In genomic region chr1:192635041-192635440, GRCh38 we compare ENCODE assay signal across 17 cellular contexts. TPM values are rescaled to one million over a fixed set of nuclear protein-coding genes. Genes with fewer than 3 reads are reported as not detected.
DNase-seq lines count a peak whose midpoint lies in the region; FAIRE-seq and TF ChIP-seq lines count a peak whose summit lies in the region.
"Had no signal": no experiment of that assay in that cellular context is flagged by ENCODE, and none has a peak within 500 bp of the region (broad histone marks: within the 10 kb centered on the region; RNA-seq: fewer than 3 reads in every experiment).

No MANE protein-coding gene starts in this region.

- H3K36me3 ChIP-seq in osteoblast (ENCODE audit: insufficient read depth, low read length) = no peaks in the 10 kb centered on the region
- H3K36me3 ChIP-seq: BLaER1 treated with 17β-estradiol and CSF1 and Interleukin-3, amounts not matched to agents 10 nM and 100 nM; HAP-1 had no signal

- TF ChIP-seq POLR2A in GM12892 (IDR thresholded peaks at IDR 0.05; ENCODE audit: low read depth, low read length) (no peak), Raji (IDR thresholded peaks at IDR 0.05; ENCODE audit: insufficient read depth, low read depth, low read length) (0 out of 2 replicates have a peak, but pooled peaks have one; percentile 10)

- peak overlapping the region; percentile 7 for H2AFZ ChIP-seq in osteoblast (ENCODE audit: low read length)

- no peaks in the 10 kb centered on the region for H3K27me3 ChIP-seq in osteoblast (ENCODE audit: insufficient read depth, low read length)
- H3K27me3 ChIP-seq: BLaER1 treated with 17β-estradiol and CSF1 and Interleukin-3, amounts not matched to agents 10 nM and 100 nM had no signal

- DNase-seq in GM12892 (ENCODE audit: insufficient read length) (no peak), NAMALWA (ENCODE audit: low spot score) (peak; percentile 41), osteoblast (ENCODE audit: insufficient read length, low spot score, missing footprints) (no peak), mesenteric fat pad (ENCODE audit: low spot score) (no peak), NCI-H510A (lab: John Stamatoyannopoulos, UW) (no peak)
- DNase-seq in activated effector memory CD4-positive, alpha-beta T cell treated with Interleukin-2 at 50 U/mL for 16 hours = no peak
- DNase-seq: ACHN; CD4-positive, CD25-positive, alpha-beta regulatory T cell; DMS53; GOT3 had no signal

- peaks cover 5% of the 10 kb centered on the region for H3K4me1 ChIP-seq in osteoblast (ENCODE audit: insufficient read depth, low read length)
- H3K4me1 ChIP-seq: HAP-1 had no signal

- no peaks in the 10 kb centered on the region for H4K20me1 ChIP-seq in osteoblast (ENCODE audit: insufficient read depth, low read length)
- H4K20me1 ChIP-seq: BLaER1 treated with 17β-estradiol and CSF1 and Interleukin-3, amounts not matched to agents 10 nM and 100 nM had no signal

- no peaks in the 10 kb centered on the region for H3K79me2 ChIP-seq in osteoblast (ENCODE audit: insufficient read depth, low read length)

- FAIRE-seq in GM12892 (lab: Jason Lieb, UNC) = peak; percentile 67
- FAIRE-seq: HepG2, HTR-8/SVneo had no signal

- H3K27ac ChIP-seq in osteoblast (ENCODE audit: low read depth, low read length) = no peak overlapping the region
- H3K27ac ChIP-seq: BLaER1 treated with 17β-estradiol and CSF1 and Interleukin-3, amounts not matched to agents 10 nM and 100 nM had no signal

- no peak overlapping the region for H3K4me2 ChIP-seq in osteoblast (ENCODE audit: insufficient read depth, low read length)
- H3K4me2 ChIP-seq: BLaER1 treated with 17β-estradiol and CSF1 and Interleukin-3, amounts not matched to agents 10 nM and 100 nM had no signal

- no peak for TF ChIP-seq CTCF in osteoblast (IDR thresholded peaks at IDR 0.05; ENCODE audit: extremely low read depth, low read depth, low read length)

- no peak overlapping the region for H3K4me3 ChIP-seq in osteoblast (ENCODE audit: insufficient read depth, low read length)
- H3K4me3 ChIP-seq: BLaER1 treated with 17β-estradiol and CSF1 and Interleukin-3, amounts not matched to agents 10 nM and 100 nM; HAP-1 had no signal

- no peaks in the 10 kb centered on the region for H3K9me3 ChIP-seq in osteoblast (ENCODE audit: low read depth, low read length)
- H3K9me3 ChIP-seq: BLaER1 treated with 17β-estradiol and CSF1 and Interleukin-3, amounts not matched to agents 10 nM and 100 nM; HAP-1 had no signal

RNA-seq across cellular contexts. Expression of gene RGS13, which starts 0.9 kb away (rescaled TPM):
- polyA plus RNA-seq in GM12892 (2012; ENCODE audit: missing spikeins) = 0.21 TPM
- total RNA-seq in osteoblast (not detected in 2 replicates), mesenteric fat pad (1.0 TPM)
- total RNA-seq: A172, Daoy, HepG2 had no signal
- polyA plus RNA-seq: CD4-positive, CD25-positive, alpha-beta regulatory T cell; HepG2 had no signal

RNA-seq across cellular contexts. Expression of gene RGS1, which starts 59.5 kb away (rescaled TPM):
- polyA plus RNA-seq in GM12892 (2012; ENCODE audit: missing spikeins) = 434 TPM
- not detected in 2 replicates for total RNA-seq in osteoblast
- total RNA-seq in mesenteric fat pad = 35.9 TPM
- total RNA-seq: A172, Daoy, HepG2 had no signal
- polyA plus RNA-seq: HepG2 had no signal

Comparison
In these comparisons a context has a peak if more than half of its experiments do, and no peak if none do; other contexts are left out.
1. RNA of gene RGS1, which starts 59.5 kb away (total RNA-seq): 35.9 TPM in mesenteric fat pad (single experiment); not detected in osteoblast; every median in the first group is over 10 times any median in the second.